Comparison of ENCODE assay signal across 10 cellular contexts in genomic region chr4:133147365-133147821, GRCh38. TPM values are rescaled to one million over a fixed set of nuclear protein-coding genes. Genes with fewer than 3 reads are reported as not detected.
DNase-seq lines count a peak whose midpoint lies in the region; ATAC-seq and TF ChIP-seq lines count a peak whose summit lies in the region.
"Had no signal": no experiment of that assay in that cellular context is flagged by ENCODE, and none has a peak within 500 bp of the region (broad histone marks: within the 10 kb centered on the region; RNA-seq: fewer than 3 reads in every experiment).

No MANE protein-coding gene starts in this region.

- H3K27ac ChIP-seq in tibial artery = peak overlapping the region; percentile 59 to 84

- peaks cover 0 to 4% of the 10 kb centered on the region in 2 donors for H3K27me3 ChIP-seq in tibial artery

- TF ChIP-seq CTCF in astrocyte of the cerebellum (IDR thresholded peaks at IDR 0.05; ENCODE audit: low read depth, low read length, missing control alignments) = no peak
- no peak for TF ChIP-seq CTCF in lower leg skin (IDR thresholded peaks at IDR 0.05)
- no peak for TF ChIP-seq CTCF in tibial artery (IDR thresholded peaks at IDR 0.05)

- DNase-seq in NCI-H510A treated with DMSO at 0.1 percent for 48 hours (lab: John Stamatoyannopoulos, UW) (peak; percentile 34), NCI-H510A (lab: John Stamatoyannopoulos, UW) (no peak), astrocyte of the cerebellum (ENCODE audit: low read depth) (no peak), lower leg skin (ENCODE audit: low spot score in 2 of 2) (no peak), tibial artery (peak in 1 of 2 donors; percentile 55)
- DNase-seq: T1000 had no signal

- H3K9me3 ChIP-seq in tibial artery = no peaks in the 10 kb centered on the region

- intact Hi-C loops in lower leg skin (cut with DNase I; ENCODE audit: low total_unique reads) = no loop called here
- intact Hi-C loops in tibial artery (cut with DNase I; ENCODE audit: low total_unique reads) = no loop called here

- H3K4me3 ChIP-seq in astrocyte of the cerebellum (ENCODE audit: low read depth, low read length) (peak overlapping the region; percentile 59), lower leg skin (ENCODE audit: low read depth, poor library complexity, severe bottlenecking) (peak overlapping the region; percentile 1), tibial artery (peak overlapping the region; percentile 63 to 72)

- 1 to 2% methylated on average over 22 of the region's 22 CpGs for whole genome bisulfite sequencing in lower leg skin, 2 donors

- no peak for TF ChIP-seq POLR2A in lower leg skin (IDR thresholded peaks at IDR 0.05)

- H3K4me1 ChIP-seq in tibial artery = peaks cover 0 to 54% (median 25%) of the 10 kb centered on the region in 4 donors

- in situ Hi-C loops in astrocyte of the cerebellum (cut with HindIII; ENCODE audit: low sequenced_read_pairs) = no loop called here

- ATAC-seq in GM19023 (IDR thresholded peaks at IDR 0.05; ENCODE audit: unreplicated experiment) (no peak), HG02588 (IDR thresholded peaks at IDR 0.05; ENCODE audit: unreplicated experiment) (no peak), HG02759 (IDR thresholded peaks at IDR 0.05; ENCODE audit: unreplicated experiment) (no peak)

- no peaks in the 10 kb centered on the region for H3K36me3 ChIP-seq in tibial artery

RNA-seq across cellular contexts. Expression of gene PCDH10, which starts 1.7 kb away (rescaled TPM):
- total RNA-seq in lower leg skin = under 1 TPM in 2 of 4 donors, not detected in 2; 0.37 to 0.39 TPM
- total RNA-seq: HT1080 had no signal

Comparison
In these comparisons a context has a peak if more than half of its experiments do, and no peak if none do; other contexts are left out.
1. H3K4me3 ChIP-seq: peak in every context shown above with its lines; median percentile 68 in tibial artery; 59 in astrocyte of the cerebellum; 1 in lower leg skin.